1 cellular context compared by ENCODE assay signal in the genomic region with DNA sequence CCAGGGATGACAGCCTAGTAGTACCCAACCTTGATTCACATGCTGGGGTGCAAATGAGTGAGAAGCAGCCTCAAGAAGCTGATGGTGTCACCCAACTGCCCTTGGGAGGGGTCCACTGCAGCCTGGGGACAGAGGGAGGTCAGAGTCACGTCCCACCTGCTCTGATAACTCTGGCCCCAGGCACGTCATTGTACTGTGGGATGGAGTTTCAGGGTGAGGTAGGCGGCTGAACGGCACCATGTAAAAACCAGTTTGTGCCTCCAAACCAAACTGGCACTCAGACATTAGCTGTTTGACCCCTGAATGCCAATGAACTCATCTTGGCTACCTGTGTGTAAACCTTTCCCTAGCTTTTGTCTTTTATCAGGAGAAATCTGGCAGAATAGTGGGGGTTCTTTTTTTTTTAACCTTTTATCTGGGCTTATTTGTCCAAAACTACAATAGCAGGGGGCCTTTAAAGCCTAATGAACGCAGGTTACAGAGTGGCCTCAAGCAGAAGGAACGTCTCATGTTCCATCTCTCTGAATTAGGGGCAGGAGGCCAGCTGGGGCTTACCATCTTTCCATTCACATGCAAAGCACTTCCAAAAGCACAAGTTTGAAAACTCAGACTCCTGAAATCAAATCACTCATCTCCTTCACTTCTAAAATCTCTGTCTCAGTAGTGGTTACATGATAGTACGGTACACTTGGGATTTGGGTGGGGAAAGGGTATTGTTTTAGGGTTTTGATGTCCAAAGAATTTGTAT.
TF ChIP-seq lines count a peak whose summit lies in the region.

No MANE protein-coding gene starts in this region.

TF ChIP-seq in GM12878, 131 proteins besides CTCF, POLR2A, EP300 and RAD21 (continued from another document):
- no peak for TF ChIP-seq PRDM15 (CRISPR knock-in tag; IDR thresholded peaks at IDR 0.05)
- TF ChIP-seq POLR2AphosphoS5 (IDR thresholded peaks at IDR 0.05; ENCODE audit: low read length), result no peak; the same call in 1 of the 2 replicates
- TF ChIP-seq SKIL (IDR thresholded peaks at IDR 0.05; ENCODE audit: low read depth, poor library complexity, severe bottlenecking), result no peak
- TF ChIP-seq IRF5 (IDR thresholded peaks at IDR 0.05; ENCODE audit: borderline replicate concordance), result no peak
